In genomic region chr7:22992874-22993840, GRCh38 we compare ENCODE assay signal across 9 cellular contexts. TPM values are rescaled to one million over a fixed set of nuclear protein-coding genes. Genes with fewer than 3 reads are reported as not detected.
A peak's percentile ranks its signal among the peaks of the same experiment; 100 is the strongest.
DNase-seq lines count a peak whose midpoint lies in the region; ATAC-seq and TF ChIP-seq lines count a peak whose summit lies in the region.
"Had no signal": no experiment of that assay in that cellular context is flagged by ENCODE, and none has a peak within 500 bp of the region (broad histone marks: within the 10 kb centered on the region; RNA-seq: fewer than 3 reads in every experiment).

No MANE protein-coding gene starts in this region.

- no peak overlapping the region for H2AFZ ChIP-seq in neural progenitor cell (replicated peaks)

- peaks cover 3% of the 10 kb centered on the region for H3K36me3 Mint-ChIP-seq in neural progenitor cell

- peak; percentile 74 for ATAC-seq in GM18868 (IDR thresholded peaks at IDR 0.05; ENCODE audit: unreplicated experiment)
- ATAC-seq in GM21619 (IDR thresholded peaks at IDR 0.05; ENCODE audit: unreplicated experiment) = peak; percentile 85
- ATAC-seq in HG03432 (IDR thresholded peaks at IDR 0.05; ENCODE audit: unreplicated experiment) = peak; percentile 88
- no peak for ATAC-seq in aorta (ENCODE audit: low FRiP score)

- H3K4me3 Mint-ChIP-seq in neural progenitor cell = no peak overlapping the region

- no peaks in the 10 kb centered on the region for H3K27me3 ChIP-seq in neural progenitor cell
- H3K27me3 ChIP-seq in aorta (ENCODE audit: control insufficient read depth in 1 of 2, insufficient read depth in 2 of 2, low read length in 1 of 2) = no peaks in the 10 kb centered on the region

- no peak overlapping the region for H3K4me3 ChIP-seq in neural progenitor cell
- H3K4me3 ChIP-seq in aorta (ENCODE audit: low read length in 2 of 2) = no peak overlapping the region

- intact Hi-C loops in aorta (cut with DNase I) = no loop called here

- H3K9me3 ChIP-seq in neural progenitor cell (ENCODE audit: low read depth) (no peaks in the 10 kb centered on the region), aorta (ENCODE audit: control insufficient read depth, low read length) (no peaks in the 10 kb centered on the region)

- no peak for TF ChIP-seq CTCF in neural progenitor cell (IDR thresholded peaks at IDR 0.05)

- no peak overlapping the region for H3K27ac Mint-ChIP-seq in neural progenitor cell

- H3K27ac ChIP-seq in neural progenitor cell (no peak overlapping the region), aorta (ENCODE audit: low read depth in 1 of 2, low read length in 2 of 2) (no peak overlapping the region)

- H3K4me1 Mint-ChIP-seq in neural progenitor cell = no peaks in the 10 kb centered on the region

- H3F3A ChIP-seq in neural progenitor cell (ENCODE audit: low read depth) = no peaks in the 10 kb centered on the region

- DNase-seq in amniotic epithelial cell (ENCODE audit: low read depth) = peak; percentile 9
- no peak for DNase-seq in anterior cingulate cortex (lab: John Stamatoyannopoulos, UW)
- no peak for DNase-seq in C1 segment of cervical spinal cord (lab: John Stamatoyannopoulos, UW)
- no peak for DNase-seq in neural progenitor cell (ENCODE audit: low spot score)
- no peak for DNase-seq in aorta
- DNase-seq: activated effector memory CD4-positive, alpha-beta T cell treated with Interleukin-2 at 50 U/mL for 16 hours had no signal

- no peak overlapping the region for H3K4me2 ChIP-seq in neural progenitor cell

- no peak overlapping the region for H3K9ac ChIP-seq in neural progenitor cell

- H3K36me3 ChIP-seq in neural progenitor cell (no peaks in the 10 kb centered on the region), aorta (ENCODE audit: control insufficient read depth in 1 of 2, insufficient read depth in 2 of 2, low read length in 1 of 2) (no peaks in the 10 kb centered on the region)

- H3K4me1 ChIP-seq in neural progenitor cell (no peaks in the 10 kb centered on the region), aorta (ENCODE audit: control insufficient read depth in 1 of 2, insufficient read depth in 2 of 2, low read length in 2 of 2) (no peaks in the 10 kb centered on the region)

- H3K9me3 Mint-ChIP-seq in neural progenitor cell = no peaks in the 10 kb centered on the region

- H4K20me1 ChIP-seq in neural progenitor cell (ENCODE audit: low read depth) = no peaks in the 10 kb centered on the region

- 92 to 93% methylated on average over 3 of the region's 3 CpGs for WGBS in aorta, 2 donors

- H3K27me3 Mint-ChIP-seq in neural progenitor cell (ENCODE audit: insufficient read depth, low read depth) = no peaks in the 10 kb centered on the region

- peaks cover 59% of the 10 kb centered on the region for H3K79me2 ChIP-seq in neural progenitor cell (ENCODE audit: low read depth)

RNA-seq across cellular contexts. Expression of gene HYCC1, which starts 20.8 kb away (rescaled TPM):
- 91.0 and 148 TPM in 2 replicates for total RNA-seq in neural progenitor cell (ENCODE audit: low replicate concordance)
- total RNA-seq in aorta = 10 to 100 TPM; 61.1 to 69.3 TPM
- polyA plus RNA-seq in aorta = 10 to 100 TPM; 21.0 to 23.8 TPM
